In genomic region chr2:8684885-8685696, GRCh38 we compare ENCODE assay signal across 1 cellular context.
A peak's percentile ranks its signal among the peaks of the same experiment; 100 is the strongest.
TF ChIP-seq lines count a peak whose summit lies in the region.

No MANE protein-coding gene starts in this region.

TF ChIP-seq in K562, 482 proteins besides CTCF, POLR2A, EP300 and RAD21 (continued from another document and continues in another):
- TF ChIP-seq UBTF (IDR thresholded peaks at IDR 0.05; ENCODE audit: borderline replicate concordance in 1 of 2, low read depth in 2 of 2, low read length in 2 of 2), result no peak
- TF ChIP-seq POLR2G (IDR thresholded peaks at IDR 0.05; ENCODE audit: low read depth, low read length), result peak; percentile 69
- peak; percentile 60 for TF ChIP-seq USF2 (CRISPR knock-in tag; IDR thresholded peaks at IDR 0.05)
- TF ChIP-seq MLLT1 (IDR thresholded peaks at IDR 0.05), result 0 out of 4 replicates have a peak, but pooled peaks of 1 of the 2 experiments have one; percentile 9
- TF ChIP-seq ZNF766 (CRISPR knock-in tag; conservative IDR thresholded peaks at IDR 0.05), result no peak
- TF ChIP-seq, protein P1, sequence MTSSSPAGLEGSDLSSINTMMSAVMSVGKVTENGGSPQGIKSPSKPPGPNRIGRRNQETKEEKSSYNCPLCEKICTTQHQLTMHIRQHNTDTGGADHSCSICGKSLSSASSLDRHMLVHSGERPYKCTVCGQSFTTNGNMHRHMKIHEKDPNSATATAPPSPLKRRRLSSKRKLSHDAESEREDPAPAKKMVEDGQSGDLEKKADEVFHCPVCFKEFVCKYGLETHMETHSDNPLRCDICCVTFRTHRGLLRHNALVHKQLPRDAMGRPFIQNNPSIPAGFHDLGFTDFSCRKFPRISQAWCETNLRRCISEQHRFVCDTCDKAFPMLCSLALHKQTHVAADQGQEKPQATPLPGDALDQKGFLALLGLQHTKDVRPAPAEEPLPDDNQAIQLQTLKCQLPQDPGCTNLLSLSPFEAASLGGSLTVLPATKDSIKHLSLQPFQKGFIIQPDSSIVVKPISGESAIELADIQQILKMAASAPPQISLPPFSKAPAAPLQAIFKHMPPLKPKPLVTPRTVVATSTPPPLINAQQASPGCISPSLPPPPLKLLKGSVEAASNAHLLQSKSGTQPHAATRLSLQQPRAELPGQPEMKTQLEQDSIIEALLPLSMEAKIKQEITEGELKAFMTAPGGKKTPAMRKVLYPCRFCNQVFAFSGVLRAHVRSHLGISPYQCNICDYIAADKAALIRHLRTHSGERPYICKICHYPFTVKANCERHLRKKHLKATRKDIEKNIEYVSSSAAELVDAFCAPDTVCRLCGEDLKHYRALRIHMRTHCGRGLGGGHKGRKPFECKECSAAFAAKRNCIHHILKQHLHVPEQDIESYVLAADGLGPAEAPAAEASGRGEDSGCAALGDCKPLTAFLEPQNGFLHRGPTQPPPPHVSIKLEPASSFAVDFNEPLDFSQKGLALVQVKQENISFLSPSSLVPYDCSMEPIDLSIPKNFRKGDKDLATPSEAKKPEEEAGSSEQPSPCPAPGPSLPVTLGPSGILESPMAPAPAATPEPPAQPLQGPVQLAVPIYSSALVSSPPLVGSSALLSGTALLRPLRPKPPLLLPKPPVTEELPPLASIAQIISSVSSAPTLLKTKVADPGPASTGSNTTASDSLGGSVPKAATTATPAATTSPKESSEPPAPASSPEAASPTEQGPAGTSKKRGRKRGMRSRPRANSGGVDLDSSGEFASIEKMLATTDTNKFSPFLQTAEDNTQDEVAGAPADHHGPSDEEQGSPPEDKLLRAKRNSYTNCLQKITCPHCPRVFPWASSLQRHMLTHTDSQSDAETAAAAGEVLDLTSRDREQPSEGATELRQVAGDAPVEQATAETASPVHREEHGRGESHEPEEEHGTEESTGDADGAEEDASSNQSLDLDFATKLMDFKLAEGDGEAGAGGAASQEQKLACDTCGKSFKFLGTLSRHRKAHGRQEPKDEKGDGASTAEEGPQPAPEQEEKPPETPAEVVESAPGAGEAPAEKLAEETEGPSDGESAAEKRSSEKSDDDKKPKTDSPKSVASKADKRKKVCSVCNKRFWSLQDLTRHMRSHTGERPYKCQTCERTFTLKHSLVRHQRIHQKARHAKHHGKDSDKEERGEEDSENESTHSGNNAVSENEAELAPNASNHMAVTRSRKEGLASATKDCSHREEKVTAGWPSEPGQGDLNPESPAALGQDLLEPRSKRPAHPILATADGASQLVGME (CRISPR knock-in tag; IDR thresholded peaks at IDR 0.05), result 0 out of 2 replicates have a peak, but pooled peaks have one; percentile 52
- TF ChIP-seq, protein P2, sequence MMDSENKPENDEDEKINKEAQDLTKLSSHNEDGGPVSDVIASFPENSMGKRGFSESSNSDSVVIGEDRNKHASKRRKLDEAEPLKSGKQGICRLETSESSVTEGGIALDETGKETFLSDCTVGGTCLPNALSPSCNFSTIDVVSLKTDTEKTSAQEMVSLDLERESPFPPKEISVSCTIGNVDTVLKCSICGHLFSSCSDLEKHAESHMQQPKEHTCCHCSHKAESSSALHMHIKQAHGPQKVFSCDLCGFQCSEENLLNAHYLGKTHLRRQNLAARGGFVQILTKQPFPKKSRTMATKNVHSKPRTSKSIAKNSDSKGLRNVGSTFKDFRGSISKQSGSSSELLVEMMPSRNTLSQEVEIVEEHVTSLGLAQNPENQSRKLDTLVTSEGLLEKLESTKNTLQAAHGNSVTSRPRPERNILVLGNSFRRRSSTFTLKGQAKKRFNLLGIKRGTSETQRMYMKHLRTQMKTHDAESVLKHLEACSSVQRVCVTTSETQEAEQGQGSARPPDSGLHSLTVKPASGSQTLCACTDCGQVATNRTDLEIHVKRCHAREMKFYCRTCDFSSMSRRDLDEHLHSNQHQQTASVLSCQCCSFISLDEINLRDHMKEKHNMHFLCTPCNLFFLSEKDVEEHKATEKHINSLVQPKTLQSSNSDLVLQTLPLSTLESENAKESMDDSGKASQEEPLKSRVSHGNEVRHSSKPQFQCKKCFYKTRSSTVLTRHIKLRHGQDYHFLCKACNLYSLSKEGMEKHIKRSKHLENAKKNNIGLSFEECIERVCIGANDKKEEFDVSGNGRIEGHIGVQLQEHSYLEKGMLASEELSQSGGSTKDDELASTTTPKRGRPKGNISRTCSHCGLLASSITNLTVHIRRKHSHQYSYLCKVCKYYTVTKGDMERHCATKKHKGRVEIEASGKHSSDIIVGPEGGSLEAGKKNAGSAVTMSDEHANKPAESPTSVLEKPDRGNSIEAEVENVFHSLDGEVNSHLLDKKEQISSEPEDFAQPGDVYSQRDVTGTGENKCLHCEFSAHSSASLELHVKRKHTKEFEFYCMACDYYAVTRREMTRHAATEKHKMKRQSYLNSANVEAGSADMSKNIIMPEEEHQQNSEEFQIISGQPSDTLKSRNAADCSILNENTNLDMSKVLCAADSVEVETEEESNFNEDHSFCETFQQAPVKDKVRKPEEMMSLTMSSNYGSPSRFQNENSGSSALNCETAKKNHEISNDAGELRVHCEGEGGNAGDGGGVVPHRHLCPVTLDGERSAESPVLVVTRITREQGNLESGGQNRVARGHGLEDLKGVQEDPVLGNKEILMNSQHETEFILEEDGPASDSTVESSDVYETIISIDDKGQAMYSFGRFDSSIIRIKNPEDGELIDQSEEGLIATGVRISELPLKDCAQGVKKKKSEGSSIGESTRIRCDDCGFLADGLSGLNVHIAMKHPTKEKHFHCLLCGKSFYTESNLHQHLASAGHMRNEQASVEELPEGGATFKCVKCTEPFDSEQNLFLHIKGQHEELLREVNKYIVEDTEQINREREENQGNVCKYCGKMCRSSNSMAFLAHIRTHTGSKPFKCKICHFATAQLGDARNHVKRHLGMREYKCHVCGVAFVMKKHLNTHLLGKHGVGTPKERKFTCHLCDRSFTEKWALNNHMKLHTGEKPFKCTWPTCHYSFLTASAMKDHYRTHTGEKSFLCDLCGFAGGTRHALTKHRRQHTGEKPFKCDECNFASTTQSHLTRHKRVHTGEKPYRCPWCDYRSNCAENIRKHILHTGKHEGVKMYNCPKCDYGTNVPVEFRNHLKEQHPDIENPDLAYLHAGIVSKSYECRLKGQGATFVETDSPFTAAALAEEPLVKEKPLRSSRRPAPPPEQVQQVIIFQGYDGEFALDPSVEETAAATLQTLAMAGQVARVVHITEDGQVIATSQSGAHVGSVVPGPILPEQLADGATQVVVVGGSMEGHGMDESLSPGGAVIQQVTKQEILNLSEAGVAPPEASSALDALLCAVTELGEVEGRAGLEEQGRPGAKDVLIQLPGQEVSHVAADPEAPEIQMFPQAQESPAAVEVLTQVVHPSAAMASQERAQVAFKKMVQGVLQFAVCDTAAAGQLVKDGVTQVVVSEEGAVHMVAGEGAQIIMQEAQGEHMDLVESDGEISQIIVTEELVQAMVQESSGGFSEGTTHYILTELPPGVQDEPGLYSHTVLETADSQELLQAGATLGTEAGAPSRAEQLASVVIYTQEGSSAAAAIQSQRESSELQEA (IDR thresholded peaks at IDR 0.05; ENCODE audit: low read depth), result no peak
- TF ChIP-seq HIVEP1 (CRISPR knock-in tag; IDR thresholded peaks at IDR 0.05), result no peak
- TF ChIP-seq SMARCE1 (IDR thresholded peaks at IDR 0.05), result no peak
- TF ChIP-seq MAZ (CRISPR knock-in tag; conservative IDR thresholded peaks at IDR 0.05 in 1 of 2, IDR thresholded peaks at IDR 0.05 in 1 of 2), result 0 out of 4 replicates have a peak, but pooled peaks of 1 of the 2 experiments have one; percentile 15
- TF ChIP-seq STAT5B (CRISPR knock-in tag; IDR thresholded peaks at IDR 0.05), result no peak
- TF ChIP-seq, protein P3, sequence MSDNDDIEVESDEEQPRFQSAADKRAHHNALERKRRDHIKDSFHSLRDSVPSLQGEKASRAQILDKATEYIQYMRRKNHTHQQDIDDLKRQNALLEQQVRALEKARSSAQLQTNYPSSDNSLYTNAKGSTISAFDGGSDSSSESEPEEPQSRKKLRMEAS (CRISPR knock-in tag; IDR thresholded peaks at IDR 0.05), result peak; percentile 92
- no peak for TF ChIP-seq E4F1 (CRISPR knock-in tag; IDR thresholded peaks at IDR 0.05; ENCODE audit: borderline replicate concordance)
- no peak for TF ChIP-seq ZNF644 (tag; IDR thresholded peaks at IDR 0.05; ENCODE audit: low read depth)
- TF ChIP-seq DMBX1 (CRISPR knock-in tag; IDR thresholded peaks at IDR 0.05; ENCODE audit: borderline replicate concordance), result no peak
- TF ChIP-seq, protein P4, sequence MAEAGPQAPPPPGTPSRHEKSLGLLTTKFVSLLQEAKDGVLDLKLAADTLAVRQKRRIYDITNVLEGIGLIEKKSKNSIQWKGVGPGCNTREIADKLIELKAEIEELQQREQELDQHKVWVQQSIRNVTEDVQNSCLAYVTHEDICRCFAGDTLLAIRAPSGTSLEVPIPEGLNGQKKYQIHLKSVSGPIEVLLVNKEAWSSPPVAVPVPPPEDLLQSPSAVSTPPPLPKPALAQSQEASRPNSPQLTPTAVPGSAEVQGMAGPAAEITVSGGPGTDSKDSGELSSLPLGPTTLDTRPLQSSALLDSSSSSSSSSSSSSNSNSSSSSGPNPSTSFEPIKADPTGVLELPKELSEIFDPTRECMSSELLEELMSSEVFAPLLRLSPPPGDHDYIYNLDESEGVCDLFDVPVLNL (CRISPR knock-in tag; IDR thresholded peaks at IDR 0.05; ENCODE audit: low read depth), result 0 out of 2 replicates have a peak, but pooled peaks have one; percentile 22
